In genomic region chr17:59329558-59330313, GRCh38 we compare ENCODE assay signal across 1 cellular context.
TF ChIP-seq lines count a peak whose summit lies in the region.

No MANE protein-coding gene starts in this region.

TF ChIP-seq in HepG2, 621 proteins besides CTCF, POLR2A, EP300 and RAD21 (continued from another document):
- no peak for TF ChIP-seq PRDM10 (CRISPR knock-in tag; IDR thresholded peaks at IDR 0.05; ENCODE audit: low read depth)
- no peak for TF ChIP-seq ZNF773 (CRISPR knock-in tag; IDR thresholded peaks at IDR 0.05; ENCODE audit: borderline replicate concordance)
- no peak for TF ChIP-seq IRF9 (CRISPR knock-in tag; IDR thresholded peaks at IDR 0.05; ENCODE audit: borderline replicate concordance)
- peak; percentile 56; the same call in 1 of the 2 replicates for TF ChIP-seq PATZ1 (CRISPR knock-in tag; IDR thresholded peaks at IDR 0.05)
- no peak for TF ChIP-seq GPBP1L1 (CRISPR knock-in tag; IDR thresholded peaks at IDR 0.05)
- TF ChIP-seq ELF3 (CRISPR knock-in tag; IDR thresholded peaks at IDR 0.05): peak; percentile 66
- TF ChIP-seq SSRP1 (CRISPR knock-in tag; IDR thresholded peaks at IDR 0.05): 0 out of 2 replicates have a peak, but pooled peaks have one; percentile 77
- no peak for TF ChIP-seq PTBP1 (IDR thresholded peaks at IDR 0.05; ENCODE audit: low read depth, low read length, poor library complexity, severe bottlenecking)
- no peak for TF ChIP-seq ATM (IDR thresholded peaks at IDR 0.05; ENCODE audit: borderline replicate concordance)
- TF ChIP-seq UBTF (CRISPR knock-in tag; IDR thresholded peaks at IDR 0.05): no peak
- TF ChIP-seq HOMEZ (CRISPR knock-in tag; IDR thresholded peaks at IDR 0.05; ENCODE audit: low read depth): peak; percentile 34; the same call in 1 of the 2 replicates
- TF ChIP-seq SETDB1 (CRISPR knock-in tag; IDR thresholded peaks at IDR 0.05; ENCODE audit: borderline replicate concordance): no peak
- no peak for TF ChIP-seq MXD3 (CRISPR knock-in tag; IDR thresholded peaks at IDR 0.05)
- no peak for TF ChIP-seq ZFP82 (CRISPR knock-in tag; IDR thresholded peaks at IDR 0.05; ENCODE audit: borderline replicate concordance)
- TF ChIP-seq ZNF564 (CRISPR knock-in tag; IDR thresholded peaks at IDR 0.05): no peak
- 0 out of 2 replicates have a peak, but pooled peaks have one; percentile 2 for TF ChIP-seq CCDC6 (CRISPR knock-in tag; IDR thresholded peaks at IDR 0.05)
